In genomic region chr6:166767191-166767590, GRCh38 we compare ENCODE assay signal across 18 cellular contexts.
"Had no signal": no experiment of that assay in that cellular context is flagged by ENCODE, and none has a peak within 500 bp of the region (broad histone marks: within the 10 kb centered on the region; RNA-seq: fewer than 3 reads in every experiment).

No MANE protein-coding gene starts in this region.

- H3K4me1 Mint-ChIP-seq: mesothelial cell of epicardium had no signal

- DNase-seq: activated CD4-positive, alpha-beta T cell treated with anti-CD3 and anti-CD28 coated beads, Interleukin-2, amount 50 U/mL, for 4 hours; activated CD4-positive, CD25-positive, alpha-beta regulatory T cell treated with anti-CD3 and anti-CD28 coated beads, Interleukin-2, amount 50 U/mL, for 72 hours; activated naive CD4-positive, alpha-beta T cell treated with anti-CD3 and anti-CD28 coated beads for 36 hours; activated naive CD8-positive, alpha-beta T cell treated with anti-CD3 and anti-CD28 coated beads, Interleukin-2, amount 50 U/mL, for 24 hours; effector CD4-positive, alpha-beta T cell; foreskin keratinocyte; immature natural killer cell; lower lobe of right lung; pancreas; stimulated activated CD4-positive, alpha-beta T cell treated with anti-CD3 and anti-CD28 coated beads, Interleukin-4, amount 100 ng/mL, for 1 hour; stimulated activated naive CD4-positive, alpha-beta T cell; substantia nigra; T-helper 9 cell; transverse colon had no signal

- H3K4me3 ChIP-seq: ascending aorta, lower lobe of right lung, pancreas, SK-N-MC, transverse colon had no signal

- H3K9me3 ChIP-seq: ascending aorta, lower lobe of right lung, pancreas, transverse colon had no signal

- ATAC-seq: activated naive CD8-positive, alpha-beta T cell treated with anti-CD3 and anti-CD28 coated beads, Interleukin-2, amount 50 U/mL, for 24 hours; foreskin keratinocyte; lower lobe of right lung; pancreas; T-cell had no signal

- H3K4me1 ChIP-seq: ascending aorta, foreskin keratinocyte, lower lobe of right lung, pancreas, transverse colon had no signal

- H3K4me3 Mint-ChIP-seq: activated naive CD4-positive, alpha-beta T cell treated with anti-CD3 and anti-CD28 coated beads for 36 hours; activated naive CD8-positive, alpha-beta T cell treated with anti-CD3 and anti-CD28 coated beads, Interleukin-2, amount 50 U/mL, for 24 hours; immature natural killer cell; mesothelial cell of epicardium; T-cell had no signal

- H3K36me3 ChIP-seq: ascending aorta, lower lobe of right lung, pancreas, transverse colon had no signal

- H3K9me3 Mint-ChIP-seq: activated naive CD4-positive, alpha-beta T cell treated with anti-CD3 and anti-CD28 coated beads for 36 hours; activated naive CD8-positive, alpha-beta T cell treated with anti-CD3 and anti-CD28 coated beads, Interleukin-2, amount 50 U/mL, for 24 hours; immature natural killer cell; mesothelial cell of epicardium; T-cell had no signal

- H3K27me3 ChIP-seq: ascending aorta, pancreas, transverse colon had no signal

- H3K27ac ChIP-seq: ascending aorta, foreskin keratinocyte, lower lobe of right lung, pancreas, SK-N-MC, transverse colon had no signal

- H3K27ac Mint-ChIP-seq: activated naive CD4-positive, alpha-beta T cell treated with anti-CD3 and anti-CD28 coated beads for 36 hours; activated naive CD8-positive, alpha-beta T cell treated with anti-CD3 and anti-CD28 coated beads, Interleukin-2, amount 50 U/mL, for 24 hours; immature natural killer cell; mesothelial cell of epicardium; T-cell had no signal

- H3K36me3 Mint-ChIP-seq: immature natural killer cell, mesothelial cell of epicardium had no signal
